In genomic region chr1:41998250-41998649, GRCh38 we compare ENCODE assay signal across 7 cellular contexts.
"Had no signal": no experiment of that assay in that cellular context is flagged by ENCODE, and none has a peak within 500 bp of the region (broad histone marks: within the 10 kb centered on the region; RNA-seq: fewer than 3 reads in every experiment).

No MANE protein-coding gene starts in this region.

- DNase-seq: GDM1, GF-D8 had no signal

- FAIRE-seq: G401.6, GM12891, GM12892, GM18507, GM19239 had no signal
